In the genomic region with DNA sequence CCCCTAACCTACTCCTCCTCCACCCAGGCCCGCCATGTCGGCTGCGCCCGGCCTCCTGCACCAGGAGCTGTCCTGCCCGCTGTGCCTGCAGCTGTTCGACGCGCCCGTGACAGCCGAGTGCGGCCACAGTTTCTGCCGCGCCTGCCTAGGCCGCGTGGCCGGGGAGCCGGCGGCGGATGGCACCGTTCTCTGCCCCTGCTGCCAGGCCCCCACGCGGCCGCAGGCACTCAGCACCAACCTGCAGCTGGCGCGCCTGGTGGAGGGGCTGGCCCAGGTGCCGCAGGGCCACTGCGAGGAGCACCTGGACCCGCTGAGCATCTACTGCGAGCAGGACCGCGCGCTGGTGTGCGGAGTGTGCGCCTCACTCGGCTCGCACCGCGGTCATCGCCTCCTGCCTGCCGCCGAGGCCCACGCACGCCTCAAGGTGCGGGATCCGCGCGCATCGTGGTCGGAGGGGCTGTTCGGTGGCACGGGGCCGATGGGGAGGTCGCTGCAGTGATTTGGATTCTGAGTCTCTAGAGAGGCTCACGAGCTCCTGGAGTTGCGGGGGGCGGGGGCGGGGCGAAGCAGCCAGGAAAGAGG, we compare ENCODE assay signal across 1 cellular context.
A peak's percentile ranks its signal among the peaks of the same experiment; 100 is the strongest.
TF ChIP-seq lines count a peak whose summit lies in the region.

No MANE protein-coding gene starts in this region.

TF ChIP-seq in K562, 482 proteins besides CTCF, POLR2A, EP300 and RAD21 (continued from another document and continues in another):
- TF ChIP-seq, protein P1, sequence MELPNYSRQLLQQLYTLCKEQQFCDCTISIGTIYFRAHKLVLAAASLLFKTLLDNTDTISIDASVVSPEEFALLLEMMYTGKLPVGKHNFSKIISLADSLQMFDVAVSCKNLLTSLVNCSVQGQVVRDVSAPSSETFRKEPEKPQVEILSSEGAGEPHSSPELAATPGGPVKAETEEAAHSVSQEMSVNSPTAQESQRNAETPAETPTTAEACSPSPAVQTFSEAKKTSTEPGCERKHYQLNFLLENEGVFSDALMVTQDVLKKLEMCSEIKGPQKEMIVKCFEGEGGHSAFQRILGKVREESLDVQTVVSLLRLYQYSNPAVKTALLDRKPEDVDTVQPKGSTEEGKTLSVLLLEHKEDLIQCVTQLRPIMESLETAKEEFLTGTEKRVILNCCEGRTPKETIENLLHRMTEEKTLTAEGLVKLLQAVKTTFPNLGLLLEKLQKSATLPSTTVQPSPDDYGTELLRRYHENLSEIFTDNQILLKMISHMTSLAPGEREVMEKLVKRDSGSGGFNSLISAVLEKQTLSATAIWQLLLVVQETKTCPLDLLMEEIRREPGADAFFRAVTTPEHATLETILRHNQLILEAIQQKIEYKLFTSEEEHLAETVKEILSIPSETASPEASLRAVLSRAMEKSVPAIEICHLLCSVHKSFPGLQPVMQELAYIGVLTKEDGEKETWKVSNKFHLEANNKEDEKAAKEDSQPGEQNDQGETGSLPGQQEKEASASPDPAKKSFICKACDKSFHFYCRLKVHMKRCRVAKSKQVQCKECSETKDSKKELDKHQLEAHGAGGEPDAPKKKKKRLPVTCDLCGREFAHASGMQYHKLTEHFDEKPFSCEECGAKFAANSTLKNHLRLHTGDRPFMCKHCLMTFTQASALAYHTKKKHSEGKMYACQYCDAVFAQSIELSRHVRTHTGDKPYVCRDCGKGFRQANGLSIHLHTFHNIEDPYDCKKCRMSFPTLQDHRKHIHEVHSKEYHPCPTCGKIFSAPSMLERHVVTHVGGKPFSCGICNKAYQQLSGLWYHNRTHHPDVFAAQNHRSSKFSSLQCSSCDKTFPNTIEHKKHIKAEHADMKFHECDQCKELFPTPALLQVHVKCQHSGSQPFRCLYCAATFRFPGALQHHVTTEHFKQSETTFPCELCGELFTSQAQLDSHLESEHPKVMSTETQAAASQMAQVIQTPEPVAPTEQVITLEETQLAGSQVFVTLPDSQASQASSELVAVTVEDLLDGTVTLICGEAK (IDR thresholded peaks at IDR 0.05) = no peak
- TF ChIP-seq, protein P1 (CRISPR knock-in tag; IDR thresholded peaks at IDR 0.05) = no peak
- no peak for TF ChIP-seq PTBP1 (IDR thresholded peaks at IDR 0.05; ENCODE audit: low read depth, low read length)
- TF ChIP-seq, protein P2, sequence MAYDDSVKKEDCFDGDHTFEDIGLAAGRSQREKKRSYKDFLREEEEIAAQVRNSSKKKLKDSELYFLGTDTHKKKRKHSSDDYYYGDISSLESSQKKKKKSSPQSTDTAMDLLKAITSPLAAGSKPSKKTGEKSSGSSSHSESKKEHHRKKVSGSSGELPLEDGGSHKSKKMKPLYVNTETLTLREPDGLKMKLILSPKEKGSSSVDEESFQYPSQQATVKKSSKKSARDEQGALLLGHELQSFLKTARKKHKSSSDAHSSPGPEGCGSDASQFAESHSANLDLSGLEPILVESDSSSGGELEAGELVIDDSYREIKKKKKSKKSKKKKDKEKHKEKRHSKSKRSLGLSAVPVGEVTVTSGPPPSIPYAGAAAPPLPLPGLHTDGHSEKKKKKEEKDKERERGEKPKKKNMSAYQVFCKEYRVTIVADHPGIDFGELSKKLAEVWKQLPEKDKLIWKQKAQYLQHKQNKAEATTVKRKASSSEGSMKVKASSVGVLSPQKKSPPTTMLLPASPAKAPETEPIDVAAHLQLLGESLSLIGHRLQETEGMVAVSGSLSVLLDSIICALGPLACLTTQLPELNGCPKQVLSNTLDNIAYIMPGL (CRISPR knock-in tag; IDR thresholded peaks at IDR 0.05) = no peak
- no peak for TF ChIP-seq ZNF445 (CRISPR knock-in tag; IDR thresholded peaks at IDR 0.05; ENCODE audit: low read depth)
- no peak for TF ChIP-seq FOXJ3 (CRISPR knock-in tag; IDR thresholded peaks at IDR 0.05)
- no peak for TF ChIP-seq EP400 (IDR thresholded peaks at IDR 0.05)
- TF ChIP-seq ZNF764 (CRISPR knock-in tag; IDR thresholded peaks at IDR 0.05; ENCODE audit: low read depth) = no peak
- TF ChIP-seq ZSCAN29 (IDR thresholded peaks at IDR 0.05) = no peak
- no peak for TF ChIP-seq FIP1L1 (IDR thresholded peaks at IDR 0.05; ENCODE audit: low read depth, low read length, poor library complexity, severe bottlenecking)
- no peak for TF ChIP-seq ZNF561 (CRISPR knock-in tag; conservative IDR thresholded peaks at IDR 0.05)
- TF ChIP-seq ZNF253 (CRISPR knock-in tag; conservative IDR thresholded peaks at IDR 0.05) = no peak
- TF ChIP-seq ZKSCAN3 (CRISPR knock-in tag; IDR thresholded peaks at IDR 0.05) = no peak
- TF ChIP-seq, protein P3, sequence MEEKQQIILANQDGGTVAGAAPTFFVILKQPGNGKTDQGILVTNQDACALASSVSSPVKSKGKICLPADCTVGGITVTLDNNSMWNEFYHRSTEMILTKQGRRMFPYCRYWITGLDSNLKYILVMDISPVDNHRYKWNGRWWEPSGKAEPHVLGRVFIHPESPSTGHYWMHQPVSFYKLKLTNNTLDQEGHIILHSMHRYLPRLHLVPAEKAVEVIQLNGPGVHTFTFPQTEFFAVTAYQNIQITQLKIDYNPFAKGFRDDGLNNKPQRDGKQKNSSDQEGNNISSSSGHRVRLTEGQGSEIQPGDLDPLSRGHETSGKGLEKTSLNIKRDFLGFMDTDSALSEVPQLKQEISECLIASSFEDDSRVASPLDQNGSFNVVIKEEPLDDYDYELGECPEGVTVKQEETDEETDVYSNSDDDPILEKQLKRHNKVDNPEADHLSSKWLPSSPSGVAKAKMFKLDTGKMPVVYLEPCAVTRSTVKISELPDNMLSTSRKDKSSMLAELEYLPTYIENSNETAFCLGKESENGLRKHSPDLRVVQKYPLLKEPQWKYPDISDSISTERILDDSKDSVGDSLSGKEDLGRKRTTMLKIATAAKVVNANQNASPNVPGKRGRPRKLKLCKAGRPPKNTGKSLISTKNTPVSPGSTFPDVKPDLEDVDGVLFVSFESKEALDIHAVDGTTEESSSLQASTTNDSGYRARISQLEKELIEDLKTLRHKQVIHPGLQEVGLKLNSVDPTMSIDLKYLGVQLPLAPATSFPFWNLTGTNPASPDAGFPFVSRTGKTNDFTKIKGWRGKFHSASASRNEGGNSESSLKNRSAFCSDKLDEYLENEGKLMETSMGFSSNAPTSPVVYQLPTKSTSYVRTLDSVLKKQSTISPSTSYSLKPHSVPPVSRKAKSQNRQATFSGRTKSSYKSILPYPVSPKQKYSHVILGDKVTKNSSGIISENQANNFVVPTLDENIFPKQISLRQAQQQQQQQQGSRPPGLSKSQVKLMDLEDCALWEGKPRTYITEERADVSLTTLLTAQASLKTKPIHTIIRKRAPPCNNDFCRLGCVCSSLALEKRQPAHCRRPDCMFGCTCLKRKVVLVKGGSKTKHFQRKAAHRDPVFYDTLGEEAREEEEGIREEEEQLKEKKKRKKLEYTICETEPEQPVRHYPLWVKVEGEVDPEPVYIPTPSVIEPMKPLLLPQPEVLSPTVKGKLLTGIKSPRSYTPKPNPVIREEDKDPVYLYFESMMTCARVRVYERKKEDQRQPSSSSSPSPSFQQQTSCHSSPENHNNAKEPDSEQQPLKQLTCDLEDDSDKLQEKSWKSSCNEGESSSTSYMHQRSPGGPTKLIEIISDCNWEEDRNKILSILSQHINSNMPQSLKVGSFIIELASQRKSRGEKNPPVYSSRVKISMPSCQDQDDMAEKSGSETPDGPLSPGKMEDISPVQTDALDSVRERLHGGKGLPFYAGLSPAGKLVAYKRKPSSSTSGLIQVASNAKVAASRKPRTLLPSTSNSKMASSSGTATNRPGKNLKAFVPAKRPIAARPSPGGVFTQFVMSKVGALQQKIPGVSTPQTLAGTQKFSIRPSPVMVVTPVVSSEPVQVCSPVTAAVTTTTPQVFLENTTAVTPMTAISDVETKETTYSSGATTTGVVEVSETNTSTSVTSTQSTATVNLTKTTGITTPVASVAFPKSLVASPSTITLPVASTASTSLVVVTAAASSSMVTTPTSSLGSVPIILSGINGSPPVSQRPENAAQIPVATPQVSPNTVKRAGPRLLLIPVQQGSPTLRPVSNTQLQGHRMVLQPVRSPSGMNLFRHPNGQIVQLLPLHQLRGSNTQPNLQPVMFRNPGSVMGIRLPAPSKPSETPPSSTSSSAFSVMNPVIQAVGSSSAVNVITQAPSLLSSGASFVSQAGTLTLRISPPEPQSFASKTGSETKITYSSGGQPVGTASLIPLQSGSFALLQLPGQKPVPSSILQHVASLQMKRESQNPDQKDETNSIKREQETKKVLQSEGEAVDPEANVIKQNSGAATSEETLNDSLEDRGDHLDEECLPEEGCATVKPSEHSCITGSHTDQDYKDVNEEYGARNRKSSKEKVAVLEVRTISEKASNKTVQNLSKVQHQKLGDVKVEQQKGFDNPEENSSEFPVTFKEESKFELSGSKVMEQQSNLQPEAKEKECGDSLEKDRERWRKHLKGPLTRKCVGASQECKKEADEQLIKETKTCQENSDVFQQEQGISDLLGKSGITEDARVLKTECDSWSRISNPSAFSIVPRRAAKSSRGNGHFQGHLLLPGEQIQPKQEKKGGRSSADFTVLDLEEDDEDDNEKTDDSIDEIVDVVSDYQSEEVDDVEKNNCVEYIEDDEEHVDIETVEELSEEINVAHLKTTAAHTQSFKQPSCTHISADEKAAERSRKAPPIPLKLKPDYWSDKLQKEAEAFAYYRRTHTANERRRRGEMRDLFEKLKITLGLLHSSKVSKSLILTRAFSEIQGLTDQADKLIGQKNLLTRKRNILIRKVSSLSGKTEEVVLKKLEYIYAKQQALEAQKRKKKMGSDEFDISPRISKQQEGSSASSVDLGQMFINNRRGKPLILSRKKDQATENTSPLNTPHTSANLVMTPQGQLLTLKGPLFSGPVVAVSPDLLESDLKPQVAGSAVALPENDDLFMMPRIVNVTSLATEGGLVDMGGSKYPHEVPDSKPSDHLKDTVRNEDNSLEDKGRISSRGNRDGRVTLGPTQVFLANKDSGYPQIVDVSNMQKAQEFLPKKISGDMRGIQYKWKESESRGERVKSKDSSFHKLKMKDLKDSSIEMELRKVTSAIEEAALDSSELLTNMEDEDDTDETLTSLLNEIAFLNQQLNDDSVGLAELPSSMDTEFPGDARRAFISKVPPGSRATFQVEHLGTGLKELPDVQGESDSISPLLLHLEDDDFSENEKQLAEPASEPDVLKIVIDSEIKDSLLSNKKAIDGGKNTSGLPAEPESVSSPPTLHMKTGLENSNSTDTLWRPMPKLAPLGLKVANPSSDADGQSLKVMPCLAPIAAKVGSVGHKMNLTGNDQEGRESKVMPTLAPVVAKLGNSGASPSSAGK (IDR thresholded peaks at IDR 0.05) = peak; percentile 64
- TF ChIP-seq, protein P4, sequence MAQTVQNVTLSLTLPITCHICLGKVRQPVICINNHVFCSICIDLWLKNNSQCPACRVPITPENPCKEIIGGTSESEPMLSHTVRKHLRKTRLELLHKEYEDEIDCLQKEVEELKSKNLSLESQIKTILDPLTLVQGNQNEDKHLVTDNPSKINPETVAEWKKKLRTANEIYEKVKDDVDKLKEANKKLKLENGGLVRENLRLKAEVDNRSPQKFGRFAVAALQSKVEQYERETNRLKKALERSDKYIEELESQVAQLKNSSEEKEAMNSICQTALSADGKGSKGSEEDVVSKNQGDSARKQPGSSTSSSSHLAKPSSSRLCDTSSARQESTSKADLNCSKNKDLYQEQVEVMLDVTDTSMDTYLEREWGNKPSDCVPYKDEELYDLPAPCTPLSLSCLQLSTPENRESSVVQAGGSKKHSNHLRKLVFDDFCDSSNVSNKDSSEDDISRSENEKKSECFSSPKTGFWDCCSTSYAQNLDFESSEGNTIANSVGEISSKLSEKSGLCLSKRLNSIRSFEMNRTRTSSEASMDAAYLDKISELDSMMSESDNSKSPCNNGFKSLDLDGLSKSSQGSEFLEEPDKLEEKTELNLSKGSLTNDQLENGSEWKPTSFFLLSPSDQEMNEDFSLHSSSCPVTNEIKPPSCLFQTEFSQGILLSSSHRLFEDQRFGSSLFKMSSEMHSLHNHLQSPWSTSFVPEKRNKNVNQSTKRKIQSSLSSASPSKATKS (CRISPR knock-in tag; IDR thresholded peaks at IDR 0.05) = no peak
- TF ChIP-seq PRPF4 (IDR thresholded peaks at IDR 0.05; ENCODE audit: insufficient read depth, low read depth, low read length, poor library complexity, severe bottlenecking) = no peak
- no peak for TF ChIP-seq SMAD3 (CRISPR knock-in tag; conservative IDR thresholded peaks at IDR 0.05)
- TF ChIP-seq RFX7 (CRISPR knock-in tag; IDR thresholded peaks at IDR 0.05) = no peak
- TF ChIP-seq HNRNPL (IDR thresholded peaks at IDR 0.05; ENCODE audit: low read depth, low read length) = peak; percentile 63
- TF ChIP-seq SLC30A9 (CRISPR knock-in tag; IDR thresholded peaks at IDR 0.05) = no peak
- no peak for TF ChIP-seq NR1H2 (CRISPR knock-in tag; IDR thresholded peaks at IDR 0.05)
- TF ChIP-seq, protein P5, sequence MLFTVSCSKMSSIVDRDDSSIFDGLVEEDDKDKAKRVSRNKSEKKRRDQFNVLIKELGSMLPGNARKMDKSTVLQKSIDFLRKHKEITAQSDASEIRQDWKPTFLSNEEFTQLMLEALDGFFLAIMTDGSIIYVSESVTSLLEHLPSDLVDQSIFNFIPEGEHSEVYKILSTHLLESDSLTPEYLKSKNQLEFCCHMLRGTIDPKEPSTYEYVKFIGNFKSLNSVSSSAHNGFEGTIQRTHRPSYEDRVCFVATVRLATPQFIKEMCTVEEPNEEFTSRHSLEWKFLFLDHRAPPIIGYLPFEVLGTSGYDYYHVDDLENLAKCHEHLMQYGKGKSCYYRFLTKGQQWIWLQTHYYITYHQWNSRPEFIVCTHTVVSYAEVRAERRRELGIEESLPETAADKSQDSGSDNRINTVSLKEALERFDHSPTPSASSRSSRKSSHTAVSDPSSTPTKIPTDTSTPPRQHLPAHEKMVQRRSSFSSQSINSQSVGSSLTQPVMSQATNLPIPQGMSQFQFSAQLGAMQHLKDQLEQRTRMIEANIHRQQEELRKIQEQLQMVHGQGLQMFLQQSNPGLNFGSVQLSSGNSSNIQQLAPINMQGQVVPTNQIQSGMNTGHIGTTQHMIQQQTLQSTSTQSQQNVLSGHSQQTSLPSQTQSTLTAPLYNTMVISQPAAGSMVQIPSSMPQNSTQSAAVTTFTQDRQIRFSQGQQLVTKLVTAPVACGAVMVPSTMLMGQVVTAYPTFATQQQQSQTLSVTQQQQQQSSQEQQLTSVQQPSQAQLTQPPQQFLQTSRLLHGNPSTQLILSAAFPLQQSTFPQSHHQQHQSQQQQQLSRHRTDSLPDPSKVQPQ (CRISPR knock-in tag; IDR thresholded peaks at IDR 0.05; ENCODE audit: borderline replicate concordance) = no peak
- TF ChIP-seq ZNF695 (CRISPR knock-in tag; IDR thresholded peaks at IDR 0.05) = no peak
- TF ChIP-seq ZSCAN32 (CRISPR knock-in tag; IDR thresholded peaks at IDR 0.05) = no peak
